22 cellular contexts compared by ENCODE assay signal in genomic region chr6:112683106-112683505, GRCh38.
"Had no signal": no experiment of that assay in that cellular context is flagged by ENCODE, and none has a peak within 500 bp of the region (broad histone marks: within the 10 kb centered on the region; RNA-seq: fewer than 3 reads in every experiment).

No MANE protein-coding gene starts in this region.

- FAIRE-seq: endothelial cell of umbilical vein had no signal

- H3K27ac ChIP-seq: esophagus muscularis mucosa, hepatocyte, parathyroid adenoma, psoas muscle, right lobe of liver, stomach had no signal

- ATAC-seq: left colon; naive thymus-derived CD4-positive, alpha-beta T cell; psoas muscle; right lobe of liver had no signal

- H3K4me3 ChIP-seq: esophagus muscularis mucosa, hepatocyte, lung, psoas muscle, right lobe of liver, stomach had no signal

- H3K27me3 ChIP-seq: esophagus muscularis mucosa, hepatocyte, right lobe of liver, stomach had no signal

- H3K4me1 ChIP-seq: parathyroid adenoma, psoas muscle, right lobe of liver had no signal

- DNase-seq: cerebellar nuclear complex; effector CD4-positive, alpha-beta T cell; endodermal cell; head of caudate nucleus; left colon; left ventricle myocardium superior; mesendoderm; naive thymus-derived CD4-positive, alpha-beta T cell; nephron progenitor cell; psoas muscle; retina; right lobe of liver; stimulated activated CD4-positive, alpha-beta T cell treated with anti-CD3 and anti-CD28 coated beads, Interleukin-2, amount 100 ng/mL, for 24 hours; stimulated activated naive CD4-positive, alpha-beta T cell; stomach; substantia nigra; trophoblast cell had no signal

- H3K36me3 ChIP-seq: esophagus muscularis mucosa, right lobe of liver, stomach had no signal

- H3K4me2 ChIP-seq: hepatocyte had no signal

- H3K9me3 ChIP-seq: esophagus muscularis mucosa, psoas muscle, right lobe of liver, stomach had no signal
